ENCODE assay signal across 8 cellular contexts in the genomic region with DNA sequence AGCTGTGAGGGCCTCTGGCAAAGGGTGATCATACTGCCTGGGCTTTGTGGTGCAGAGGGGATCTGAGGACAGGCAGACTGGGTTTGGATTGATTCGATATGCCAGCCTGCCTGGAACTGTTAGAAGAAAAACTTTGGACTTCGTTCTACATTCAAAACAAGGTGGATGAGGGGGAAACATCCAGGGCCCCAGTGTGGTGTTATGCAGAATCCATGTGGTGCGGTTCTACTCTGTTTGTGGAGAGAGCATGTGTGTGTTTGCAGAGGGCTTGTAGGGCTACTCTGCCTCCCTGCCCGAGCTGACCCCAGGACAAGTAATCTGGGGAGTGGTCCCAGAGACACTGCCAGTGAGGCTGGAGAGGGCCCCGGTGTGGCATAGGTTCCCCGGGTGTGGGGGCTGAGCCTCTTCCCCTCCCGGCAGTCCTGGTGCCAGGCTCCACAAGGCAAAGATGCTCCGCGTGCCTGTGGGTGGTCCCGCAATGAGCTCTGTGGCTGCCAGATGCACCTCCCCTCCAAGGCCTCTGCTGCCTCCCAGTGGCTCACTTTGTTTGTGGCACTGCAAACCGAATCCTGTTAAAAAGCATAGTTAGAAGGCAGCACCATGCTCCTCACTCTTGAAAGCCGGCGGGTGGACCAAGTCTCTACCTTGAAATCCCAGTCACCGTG. TPM values are rescaled to one million over a fixed set of nuclear protein-coding genes. Genes with fewer than 3 reads are reported as not detected.
DNase-seq lines count a peak whose midpoint lies in the region; ATAC-seq and TF ChIP-seq lines count a peak whose summit lies in the region.

No MANE protein-coding gene starts in this region.

- peak overlapping the region; percentile 68 to 81 (median 69) for H3K27ac Mint-ChIP-seq in nephron
- H3K27ac Mint-ChIP-seq in type B pancreatic cell = peak overlapping the region; percentile 50

- DNase-seq in DMS 273 treated with DMSO at 0.1 percent for 48 hours (lab: John Stamatoyannopoulos, UW) = peak; percentile 4
- peak; percentile 81 for DNase-seq in NCI-H748 (lab: John Stamatoyannopoulos, UW; ENCODE audit: unreplicated experiment)
- peak; percentile 17 for DNase-seq in activated T-cell treated with anti-CD3 and anti-CD28 coated beads for 4 hours
- peak; percentile 79 for DNase-seq in fibroblast of the aortic adventitia (ENCODE audit: low read depth)
- DNase-seq in type B pancreatic cell (ENCODE audit: extremely low spot score, unreplicated experiment) = peak; percentile 82

- H3K9me3 Mint-ChIP-seq in nephron (no peaks in the 10 kb centered on the region), type B pancreatic cell (no peaks in the 10 kb centered on the region)

- H3K4me3 Mint-ChIP-seq in nephron (peak overlapping the region in 1 of 3 experiments; percentile 51), type B pancreatic cell (no peak overlapping the region)

- H3K36me3 Mint-ChIP-seq in nephron (ENCODE audit: low read depth) (no peaks in the 10 kb centered on the region), type B pancreatic cell (no peaks in the 10 kb centered on the region)

- TF ChIP-seq CTCF in fibroblast of the aortic adventitia (IDR thresholded peaks at IDR 0.05; ENCODE audit: insufficient read depth, low read length) = peak; percentile 93
- peak; percentile 78 to 86 (median 85) for TF ChIP-seq CTCF in nephron (IDR thresholded peaks at IDR 0.05; ENCODE audit: unreplicated experiment in 3 of 3)
- TF ChIP-seq CTCF in type B pancreatic cell (conservative IDR thresholded peaks at IDR 0.05) = peak; percentile 84

- H3K27me3 Mint-ChIP-seq in nephron (ENCODE audit: low read depth) (peaks cover 5% of the 10 kb centered on the region), type B pancreatic cell (no peaks in the 10 kb centered on the region)

- no peak overlapping the region for H3K4me3 ChIP-seq in fibroblast of the aortic adventitia (ENCODE audit: low read depth, low read length)

- H3K4me1 Mint-ChIP-seq in nephron (peaks cover 18% of the 10 kb centered on the region), type B pancreatic cell (ENCODE audit: unreplicated experiment) (peaks cover 9% of the 10 kb centered on the region)

- ATAC-seq in HG03095 (IDR thresholded peaks at IDR 0.05; ENCODE audit: unreplicated experiment) (peak; percentile 60), GM21723 (IDR thresholded peaks at IDR 0.05; ENCODE audit: unreplicated experiment) (no peak)

RNA-seq across cellular contexts. Expression of a gene that starts 22.3 kb away (rescaled TPM):
- total RNA-seq in fibroblast of the aortic adventitia (ENCODE audit: low replicate concordance) (45.6 and 102 TPM in 2 replicates), type B pancreatic cell (ENCODE audit: low replicate concordance) (78.4 and 78.8 TPM in 2 replicates)

Comparison
In these comparisons a context has a peak if more than half of its experiments do, and no peak if none do; other contexts are left out.
1. DNase-seq: peak in every context shown above with its lines; median percentile 82 in type B pancreatic cell; 81 in NCI-H748; 79 in fibroblast of the aortic adventitia; 17 in activated T-cell treated with anti-CD3 and anti-CD28 coated beads for 4 hours; 4 in DMS 273 treated with DMSO at 0.1 percent for 48 hours.